5 cellular contexts compared by ENCODE assay signal in the genomic region with DNA sequence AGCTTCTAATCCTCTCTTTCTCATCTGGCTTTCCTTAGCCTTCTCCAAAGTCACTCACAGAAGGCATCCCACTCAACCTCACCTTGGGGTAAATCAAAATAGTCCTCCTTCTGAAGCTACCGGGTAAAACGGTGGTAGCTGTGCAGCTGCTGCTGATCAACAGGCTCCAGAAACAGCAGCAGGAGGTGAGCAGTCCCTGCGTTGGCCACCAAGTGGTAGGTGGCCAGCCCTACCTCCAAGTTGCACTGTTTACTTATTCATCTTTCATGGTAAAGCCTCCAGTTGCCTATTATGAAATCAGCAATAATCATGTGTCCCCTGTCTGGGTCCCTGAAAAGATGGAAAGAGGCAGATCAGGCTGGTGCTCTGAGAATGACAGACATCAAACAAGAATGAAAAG.
DNase-seq lines count a peak whose midpoint lies in the region; ATAC-seq, FAIRE-seq and TF ChIP-seq lines count a peak whose summit lies in the region.
"Not testable (repeated sequence)": the region's sequence is repeated elsewhere in the genome, so short reads cannot be mapped to it uniquely, and the experiment has no call there.

No MANE protein-coding gene starts in this region.

- H3K79me2 ChIP-seq in K562 (ENCODE audit: control insufficient read depth, insufficient read depth, low read length) = not testable (repeated sequence)

- CTCF ChIA-PET in K562 (lab: Yijun Ruan, JAX; ENCODE audit: low intra/inter-chr PET ratio) = not testable (repeated sequence)

- not testable (repeated sequence) for H3K9me3 ChIP-seq in K562 (replicated peaks; ENCODE audit: control insufficient read depth, insufficient read depth, low read depth, low read length); kidney (ENCODE audit: control insufficient read depth in 1 of 2, low read length in 2 of 2); upper lobe of right lung

- not testable (repeated sequence) for H3K4me1 ChIP-seq in K562 (replicated peaks in 1 of 2; ENCODE audit: control insufficient read depth in 2 of 2, insufficient read depth in 2 of 2, low read length in 2 of 2); kidney (ENCODE audit: control insufficient read depth in 1 of 2, insufficient read depth in 1 of 2, low read depth in 1 of 2, low read length in 2 of 2); upper lobe of right lung

- not testable (repeated sequence) for H3K27ac ChIP-seq in K562 (ENCODE audit: extremely low read depth, low read depth, low read length); kidney (ENCODE audit: low read depth in 2 of 2, low read length in 2 of 2); upper lobe of right lung

- not testable (repeated sequence) for H3K9ac ChIP-seq in K562 (ENCODE audit: insufficient read depth in 1 of 2, low read depth in 2 of 2, low read length in 2 of 2); kidney (ENCODE audit: low read length in 2 of 2)

- intact Hi-C loops in K562 (cut with micrococcal nuclease); kidney (cut with DNase I); posterior vena cava (cut with DNase I); upper lobe of right lung (cut with DNase I): not testable (repeated sequence)

- POLR2A ChIA-PET in K562 (lab: Yijun Ruan, JAX) = not testable (repeated sequence)

- WGBS in K562 (ENCODE audit: insufficient coverage, low coverage, missing lambda C conversion rate) = 0% methylated on average over 2 of the region's 3 CpGs

- H3K9me1 ChIP-seq in K562 (ENCODE audit: control insufficient read depth, insufficient read depth, low read length) = not testable (repeated sequence)

- not testable (repeated sequence) for H3K36me3 ChIP-seq in K562 (ENCODE audit: control insufficient read depth, insufficient read depth, low read length); kidney (ENCODE audit: control insufficient read depth in 1 of 2, insufficient read depth in 2 of 2, low read length in 2 of 2); upper lobe of right lung

- not testable (repeated sequence) for H3K4me3 ChIP-seq in K562; kidney (ENCODE audit: low read length in 2 of 2); upper lobe of right lung

- not testable (repeated sequence) for DNase-seq in K562 (ENCODE audit: extremely low read depth in 1 of 4, low spot score in 3 of 4)
- DNase-seq in kidney (peak; percentile 3), posterior vena cava (ENCODE audit: low spot score) (peak; percentile 12), upper lobe of right lung (peak; percentile 13)

- not testable (repeated sequence) for H3K27ac Mint-ChIP-seq in stimulated activated memory B cell treated with anti-CD40 and anti-IgM and Interleukin-4, amounts not matched to agents 10 μg/mL and 1 μg/mL and 100 μg/mL, for 72 hours

- TF ChIP-seq CTCF in K562 (IDR thresholded peaks at IDR 0.05 in 2 of 3, conservative IDR thresholded peaks at IDR 0.05 in 1 of 3; ENCODE audit: insufficient read depth in 2 of 3, low read depth in 1 of 3, low read length in 3 of 3); kidney (IDR thresholded peaks at IDR 0.05; ENCODE audit: borderline replicate concordance, extremely low read depth, insufficient read depth); upper lobe of right lung (IDR thresholded peaks at IDR 0.05): not testable (repeated sequence)

- not testable (repeated sequence) for H3K9me3 Mint-ChIP-seq in stimulated activated memory B cell treated with anti-CD40 and anti-IgM and Interleukin-4, amounts not matched to agents 10 μg/mL and 1 μg/mL and 100 μg/mL, for 72 hours

- not testable (repeated sequence) for H2AFZ ChIP-seq in K562 (ENCODE audit: low read depth, low read length)

- TF ChIP-seq RAD21 in K562 (CRISPR knock-in tag; conservative IDR thresholded peaks at IDR 0.05 in 1 of 2, IDR thresholded peaks at IDR 0.05 in 1 of 2) = not testable (repeated sequence)

- in situ Hi-C loops in K562 (cut with MboI) = not testable (repeated sequence)

- TF ChIP-seq EP300 in K562 (IDR thresholded peaks at IDR 0.05; ENCODE audit: low read length) = not testable (repeated sequence)

- BruUV-seq in K562 (replicated peaks; lab: Mats Ljungman, UMichigan) = not testable (repeated sequence)

- not testable (repeated sequence) for TF ChIP-seq POLR2A in K562 (conservative IDR thresholded peaks at IDR 0.05)

- not testable (repeated sequence) for H3K4me3 Mint-ChIP-seq in stimulated activated memory B cell treated with anti-CD40 and anti-IgM and Interleukin-4, amounts not matched to agents 10 μg/mL and 1 μg/mL and 100 μg/mL, for 72 hours

- H3K27me3 Mint-ChIP-seq in stimulated activated memory B cell treated with anti-CD40 and anti-IgM and Interleukin-4, amounts not matched to agents 10 μg/mL and 1 μg/mL and 100 μg/mL, for 72 hours = not testable (repeated sequence)

- H3K36me3 Mint-ChIP-seq in stimulated activated memory B cell treated with anti-CD40 and anti-IgM and Interleukin-4, amounts not matched to agents 10 μg/mL and 1 μg/mL and 100 μg/mL, for 72 hours = not testable (repeated sequence)

- H3K4me2 ChIP-seq in K562 (ENCODE audit: insufficient read depth, low read length) = not testable (repeated sequence)

- FAIRE-seq in K562 (lab: Jason Lieb, UNC); kidney (lab: Jason Lieb, UNC): not testable (repeated sequence)

- not testable (repeated sequence) for H4K20me1 ChIP-seq in K562 (replicated peaks; ENCODE audit: control insufficient read depth, insufficient read depth, low read length)

- not testable (repeated sequence) for H3K27me3 ChIP-seq in K562 (ENCODE audit: control insufficient read depth in 2 of 2, insufficient read depth in 2 of 2, low read length in 2 of 2); upper lobe of right lung

- not testable (repeated sequence) for H3K4me1 Mint-ChIP-seq in stimulated activated memory B cell treated with anti-CD40 and anti-IgM and Interleukin-4, amounts not matched to agents 10 μg/mL and 1 μg/mL and 100 μg/mL, for 72 hours

- ATAC-seq in K562 = peak; percentile 45; the same call in 2 of the 3 replicates
- ATAC-seq in stimulated activated memory B cell treated with anti-CD40 and anti-IgM and Interleukin-4, amounts not matched to agents 10 μg/mL and 1 μg/mL and 100 μg/mL, for 72 hours = peak; percentile 8
- not testable (repeated sequence) for ATAC-seq in upper lobe of right lung
